In the genomic region with DNA sequence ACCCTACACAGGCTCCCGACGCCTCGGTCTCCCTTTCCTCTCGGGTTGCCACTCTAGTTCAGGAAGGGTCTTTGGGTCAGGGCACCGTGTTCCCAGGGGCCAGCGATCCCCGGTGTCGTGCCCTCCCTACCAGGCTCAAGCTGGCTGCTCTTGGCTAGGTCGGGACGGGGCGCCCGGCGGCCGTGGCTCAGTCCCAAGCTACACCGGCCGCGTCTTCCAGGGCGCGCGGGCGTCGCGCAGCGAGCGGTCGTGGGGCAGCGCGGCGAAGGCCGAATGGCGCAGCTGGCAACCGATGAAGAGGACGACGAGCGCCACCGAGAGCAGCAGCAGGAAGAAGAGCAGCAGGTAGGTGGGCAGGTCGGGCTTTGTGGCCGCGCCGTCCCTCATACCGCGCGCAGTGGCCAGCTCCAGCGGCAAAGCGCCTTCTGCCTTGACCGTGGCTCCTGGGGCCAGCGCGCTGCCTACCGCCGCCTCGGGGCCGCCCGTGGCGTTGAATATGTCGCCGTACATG, we compare ENCODE assay signal across 9 cellular contexts. TPM values are rescaled to one million over a fixed set of nuclear protein-coding genes. Genes with fewer than 3 reads are reported as not detected.
A peak's percentile ranks its signal among the peaks of the same experiment; 100 is the strongest.
DNase-seq lines count a peak whose midpoint lies in the region; ATAC-seq, FAIRE-seq and TF ChIP-seq lines count a peak whose summit lies in the region.
"Had no signal": no experiment of that assay in that cellular context is flagged by ENCODE, and none has a peak within 500 bp of the region (broad histone marks: within the 10 kb centered on the region; RNA-seq: fewer than 3 reads in every experiment).

No MANE protein-coding gene starts in this region.

- H3K9ac ChIP-seq in SK-N-SH = no peak overlapping the region

- no peaks in the 10 kb centered on the region for H3F3A ChIP-seq in SK-N-SH (replicated peaks; ENCODE audit: insufficient read depth)

- H3K36me3 ChIP-seq in SK-N-SH (replicated peaks in 1 of 2; ENCODE audit: control insufficient read depth in 1 of 2, insufficient read depth in 2 of 2, low read length in 1 of 2) = peaks cover 0 to 17% of the 10 kb centered on the region in 2 experiments
- H3K36me3 ChIP-seq in left ventricle myocardium inferior = peaks cover 26% of the 10 kb centered on the region
- H3K36me3 ChIP-seq in ovary = no peaks in the 10 kb centered on the region

- H3K9me3 ChIP-seq in SK-N-SH = no peaks in the 10 kb centered on the region
- no peaks in the 10 kb centered on the region for H3K9me3 ChIP-seq in left ventricle myocardium inferior (replicated peaks)
- no peaks in the 10 kb centered on the region for H3K9me3 ChIP-seq in ovary

- 29% methylated on average over 14 of the region's 56 CpGs for WGBS in SK-N-SH (ENCODE audit: low lambda C conversion rate)
- 0% methylated on average over 8 to 56 of the region's 56 CpGs for WGBS in ovary, 3 donors

- peaks cover 24% of the 10 kb centered on the region; the same call in 1 of the 2 replicates for H3K27me3 ChIP-seq in SK-N-SH (ENCODE audit: insufficient read depth)
- peaks cover 77% of the 10 kb centered on the region for H3K27me3 ChIP-seq in left ventricle myocardium inferior (ENCODE audit: low read depth)
- peaks cover 2% of the 10 kb centered on the region for H3K27me3 ChIP-seq in ovary

- FAIRE-seq in RCC 7860 (lab: Jason Lieb, UNC) = no peak
- FAIRE-seq: TTC549 had no signal

- ATAC-seq in HG02970 (IDR thresholded peaks at IDR 0.05; ENCODE audit: low FRiP score, unreplicated experiment) (no peak), HG03354 (IDR thresholded peaks at IDR 0.05; ENCODE audit: poor library complexity, severe bottlenecking, unreplicated experiment) (no peak)

- H3K27ac ChIP-seq in SK-N-SH (ENCODE audit: low read depth in 2 of 2, low read length in 1 of 2) (no peak overlapping the region), left ventricle myocardium inferior (replicated peaks) (no peak overlapping the region), ovary (no peak overlapping the region)

- POLR2A ChIA-PET in SK-N-SH (lab: Yijun Ruan, JAX) = no interaction called here

- TF ChIP-seq POLR2A in ovary (IDR thresholded peaks at IDR 0.05) = no peak

- H4K20me1 ChIP-seq in SK-N-SH (ENCODE audit: insufficient read depth) = no peaks in the 10 kb centered on the region

- TF ChIP-seq RAD21 in SK-N-SH (IDR thresholded peaks at IDR 0.05; ENCODE audit: low read length) = no peak

- DNase-seq in Caki2 (ENCODE audit: low read depth) (peak; percentile 21), SK-N-SH (peak; percentile 43), left ventricle myocardium inferior (no peak), ovary (no peak), RCC 7860 (ENCODE audit: low spot score) (no peak), cerebellum (ENCODE audit: low spot score) (no peak)

- H3K4me1 ChIP-seq in SK-N-SH (ENCODE audit: control insufficient read depth in 1 of 2, insufficient read depth in 2 of 2, low read depth in 1 of 2, low read length in 1 of 2) = peaks cover 0 to 6% of the 10 kb centered on the region in 2 experiments; a peak in 1 of 4 replicates
- H3K4me1 ChIP-seq in left ventricle myocardium inferior = peaks cover 26% of the 10 kb centered on the region
- peaks cover 4% of the 10 kb centered on the region for H3K4me1 ChIP-seq in ovary (ENCODE audit: insufficient read depth)

- H2AFZ ChIP-seq in SK-N-SH (ENCODE audit: low read depth) = no peak overlapping the region

- in situ Hi-C loops in Caki2 (cut with HindIII; ENCODE audit: low pct_unique_long_range_greater_than_20kb, low sequenced_read_pairs) = no loop called here

- H3K9me2 ChIP-seq in SK-N-SH = no peaks in the 10 kb centered on the region

- TF ChIP-seq EP300 in SK-N-SH (IDR thresholded peaks at IDR 0.05; ENCODE audit: borderline replicate concordance in 1 of 2, low read depth in 1 of 2, low read length in 1 of 2) (no peak), ovary (IDR thresholded peaks at IDR 0.05) (no peak)

- peak overlapping the region; percentile 59; the same call in 1 of the 2 replicates for H3K4me2 ChIP-seq in SK-N-SH

- H3K4me3 ChIP-seq in SK-N-SH (ENCODE audit: low read depth in 2 of 2, low read length in 1 of 2) = peak overlapping the region in 1 of 2 experiments; percentile 14; a peak in 2 of 4 replicates
- peak overlapping the region; percentile 68 for H3K4me3 ChIP-seq in left ventricle myocardium inferior
- peak overlapping the region; percentile 33 for H3K4me3 ChIP-seq in ovary

- CTCF ChIA-PET in SK-N-SH (lab: Yijun Ruan, JAX) = interaction anchor here (1.4 to 13.8 kb wide), 2 partner anchors 19 to 726 kb away, joined by 3 to 109 read pairs; no protein-coding TSS in a partner anchor

- no peak for TF ChIP-seq CTCF in SK-N-SH (IDR thresholded peaks at IDR 0.05)
- TF ChIP-seq CTCF in left ventricle myocardium inferior (IDR thresholded peaks at IDR 0.05; ENCODE audit: borderline replicate concordance) = no peak
- TF ChIP-seq CTCF in ovary (IDR thresholded peaks at IDR 0.05) = no peak

- H3K79me2 ChIP-seq in SK-N-SH (ENCODE audit: insufficient read depth) = no peaks in the 10 kb centered on the region

- intact Hi-C loops in left ventricle myocardium inferior (cut with micrococcal nuclease) = no loop called here
- intact Hi-C loops in ovary (cut with DNase I) = no loop called here

TF ChIP-seq in SK-N-SH, 30 proteins besides CTCF, POLR2A, EP300 and RAD21:
- TF ChIP-seq SIN3A (IDR thresholded peaks at IDR 0.05; ENCODE audit: borderline replicate concordance, low read depth, low read length) = no peak
- no peak for TF ChIP-seq USF2 (IDR thresholded peaks at IDR 0.05; ENCODE audit: borderline replicate concordance, low read depth, low read length)
- no peak for TF ChIP-seq CHD2 (IDR thresholded peaks at IDR 0.05; ENCODE audit: low read length, partially characterized antibody)
- no peak for TF ChIP-seq EZH2phosphoT487 (IDR thresholded peaks at IDR 0.05; ENCODE audit: borderline replicate concordance, low read depth)
- TF ChIP-seq, protein P1, sequence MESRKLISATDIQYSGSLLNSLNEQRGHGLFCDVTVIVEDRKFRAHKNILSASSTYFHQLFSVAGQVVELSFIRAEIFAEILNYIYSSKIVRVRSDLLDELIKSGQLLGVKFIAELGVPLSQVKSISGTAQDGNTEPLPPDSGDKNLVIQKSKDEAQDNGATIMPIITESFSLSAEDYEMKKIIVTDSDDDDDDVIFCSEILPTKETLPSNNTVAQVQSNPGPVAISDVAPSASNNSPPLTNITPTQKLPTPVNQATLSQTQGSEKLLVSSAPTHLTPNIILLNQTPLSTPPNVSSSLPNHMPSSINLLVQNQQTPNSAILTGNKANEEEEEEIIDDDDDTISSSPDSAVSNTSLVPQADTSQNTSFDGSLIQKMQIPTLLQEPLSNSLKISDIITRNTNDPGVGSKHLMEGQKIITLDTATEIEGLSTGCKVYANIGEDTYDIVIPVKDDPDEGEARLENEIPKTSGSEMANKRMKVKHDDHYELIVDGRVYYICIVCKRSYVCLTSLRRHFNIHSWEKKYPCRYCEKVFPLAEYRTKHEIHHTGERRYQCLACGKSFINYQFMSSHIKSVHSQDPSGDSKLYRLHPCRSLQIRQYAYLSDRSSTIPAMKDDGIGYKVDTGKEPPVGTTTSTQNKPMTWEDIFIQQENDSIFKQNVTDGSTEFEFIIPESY (IDR thresholded peaks at IDR 0.05; ENCODE audit: borderline replicate concordance, low read depth) = no peak
- no peak for TF ChIP-seq PBX3 (IDR thresholded peaks at IDR 0.05)
- TF ChIP-seq MXI1 (IDR thresholded peaks at IDR 0.05; ENCODE audit: low read depth, low read length) = no peak
- TF ChIP-seq JUND (IDR thresholded peaks at IDR 0.05) = no peak
- TF ChIP-seq GATA2 (CRISPR knock-in tag; IDR thresholded peaks at IDR 0.05) = no peak
- TF ChIP-seq POLR2AphosphoS5 (IDR thresholded peaks at IDR 0.05; ENCODE audit: low read depth, low read length) = no peak
- TF ChIP-seq NFIC (IDR thresholded peaks at IDR 0.05; ENCODE audit: borderline replicate concordance) = no peak
- TF ChIP-seq TCF12 (IDR thresholded peaks at IDR 0.05) = no peak
- no peak for TF ChIP-seq FOXJ3 (CRISPR knock-in tag; IDR thresholded peaks at IDR 0.05)

RNA-seq across cellular contexts. Expression of gene SMIM32, which starts 0.9 kb away (rescaled TPM):
- total RNA-seq in Caki2 (2014; rRNA removed; shearing (Covaris generic); ENCODE audit: low replicate concordance) = not detected in 2 replicates
- 0.11 and 0.25 TPM in 2 replicates for polyA plus RNA-seq in SK-N-SH (2012; rRNA removed)
- polyA plus RNA-seq in SK-N-SH (2012; cell fraction: cytosol; rRNA removed) = 0.08 and 0.17 TPM in 2 replicates
- polyA plus RNA-seq in SK-N-SH (2012; cell fraction: nucleus; rRNA removed) = 0.10 and 0.33 TPM in 2 replicates
- not detected for total RNA-seq in left ventricle myocardium inferior
- under 1 TPM in 1 of 7 donors, not detected in 6; 0.13 TPM for total RNA-seq in ovary
- polyA plus RNA-seq in ovary = not detected
- total RNA-seq in cerebellum = 0.27 TPM

RNA-seq across cellular contexts. Expression of gene SMAD5, which starts 59.4 kb away (rescaled TPM):
- total RNA-seq in Caki2 (2014; rRNA removed; shearing (Covaris generic); ENCODE audit: low replicate concordance) = 15.5 and 77.3 TPM in 2 replicates
- polyA plus RNA-seq in SK-N-SH (2012; rRNA removed) (26.9 and 36.1 TPM in 2 replicates), ovary (10 to 100 TPM; 20.3 to 33.7 TPM)
- polyA plus RNA-seq in SK-N-SH (2012; cell fraction: cytosol; rRNA removed) = 30.7 and 35.1 TPM in 2 replicates
- polyA plus RNA-seq in SK-N-SH (2012; cell fraction: nucleus; rRNA removed) = 22.5 and 37.2 TPM in 2 replicates
- total RNA-seq in left ventricle myocardium inferior (34.8 TPM), ovary (100 to 1,000 TPM in 5 of 7 donors, 10 to 100 TPM in 2; 41.8 to 130 (median 112) TPM), cerebellum (61.1 TPM)

Comparison
In these comparisons a context has a peak if more than half of its experiments do, and no peak if none do; other contexts are left out.
1. DNase-seq: peak in Caki2 (single experiment) and SK-N-SH (single experiment); none in left ventricle myocardium inferior (single experiment), ovary (0 of 5), RCC 7860 (single experiment) and cerebellum (single experiment).